In the genomic region with DNA sequence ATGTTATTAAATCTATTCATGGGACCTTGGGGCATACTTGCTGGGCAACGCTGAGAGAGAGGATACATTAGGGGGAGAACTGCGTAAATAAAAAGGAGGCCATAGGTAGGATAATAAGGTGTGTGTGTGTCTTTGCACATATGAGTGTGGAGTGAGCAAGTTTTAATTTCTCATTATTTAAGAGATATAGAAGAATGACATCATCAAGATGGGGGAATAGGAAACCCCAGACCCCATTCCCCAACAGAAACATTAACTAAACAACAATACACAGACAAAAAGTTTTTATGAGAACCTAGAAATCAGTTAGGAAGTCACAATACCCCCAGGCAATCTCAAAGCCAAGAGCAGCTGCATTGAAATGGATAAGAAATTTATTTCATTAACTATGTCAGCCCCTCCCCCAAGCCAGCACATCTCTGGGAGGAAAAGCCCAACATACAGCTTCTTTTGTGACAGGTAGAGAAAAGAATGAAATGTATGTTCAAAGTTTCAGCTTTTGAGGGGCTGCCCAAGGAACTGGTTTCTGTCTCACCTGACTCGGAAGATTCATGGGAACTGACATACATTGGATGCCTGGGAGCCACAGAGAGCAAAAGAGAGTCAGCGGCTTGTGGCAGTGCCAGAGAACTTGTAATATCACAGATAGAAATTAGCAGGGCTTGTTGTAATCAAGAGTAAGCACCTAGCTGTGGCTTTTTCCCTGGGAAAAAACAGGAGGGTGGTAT, we compare ENCODE assay signal across 19 cellular contexts.
DNase-seq lines count a peak whose midpoint lies in the region; ATAC-seq and TF ChIP-seq lines count a peak whose summit lies in the region.
"Had no signal": no experiment of that assay in that cellular context is flagged by ENCODE, and none has a peak within 500 bp of the region (broad histone marks: within the 10 kb centered on the region; RNA-seq: fewer than 3 reads in every experiment).

No MANE protein-coding gene starts in this region.

- H3K27ac ChIP-seq in HUES48 (ENCODE audit: low read depth, low read length) (peak overlapping the region; percentile 84), iPS-20b (ENCODE audit: low read length) (peak overlapping the region; percentile 88), sigmoid colon (no peak overlapping the region), coronary artery (no peak overlapping the region)
- H3K27ac ChIP-seq: left ventricle myocardium inferior, PC-9, tibial artery had no signal

- no peak overlapping the region for H3K4me3 ChIP-seq in HUES48 (ENCODE audit: low read depth, low read length)
- no peak overlapping the region for H3K4me3 ChIP-seq in iPS-20b (ENCODE audit: low read length)
- H3K4me3 ChIP-seq in sigmoid colon, result no peak overlapping the region
- H3K4me3 ChIP-seq in coronary artery, result no peak overlapping the region
- H3K4me3 ChIP-seq: left ventricle myocardium inferior, PC-9, tibial artery had no signal

- H3K9ac ChIP-seq in HUES48 (ENCODE audit: low read depth, low read length), result peak overlapping the region; percentile 15; the same call in 1 of the 2 replicates
- H3K9ac ChIP-seq in iPS-20b (ENCODE audit: low read depth, low read length), result peak overlapping the region; percentile 51; the same call in 1 of the 2 replicates

- 91 to 92% methylated on average over 4 of the region's 4 CpGs for WGBS in sigmoid colon, 2 donors

- H3K27ac Mint-ChIP-seq in activated CD8-positive, alpha-beta T cell treated with anti-CD3 and anti-CD28 coated beads for 36 hours, result no peak overlapping the region
- H3K27ac Mint-ChIP-seq: activated T-helper 17 cell treated with anti-CD3 and anti-CD28 coated beads, Interleukin-2, amount 50 U/mL, for 72 hours; B cell; CD8-positive, alpha-beta T cell had no signal

- in situ Hi-C loops in Caki2 (cut with HindIII; ENCODE audit: low pct_unique_long_range_greater_than_20kb, low sequenced_read_pairs), result no loop called here

- H3K27me3 ChIP-seq in HUES48 (ENCODE audit: control insufficient read depth, insufficient read depth, low read length), result no peaks in the 10 kb centered on the region
- no peaks in the 10 kb centered on the region for H3K27me3 ChIP-seq in iPS-20b (ENCODE audit: insufficient read depth, low read length)
- no peaks in the 10 kb centered on the region for H3K27me3 ChIP-seq in sigmoid colon
- H3K27me3 ChIP-seq: tibial artery had no signal

- CTCF ChIA-PET in activated CD8-positive, alpha-beta T cell treated with anti-CD3 and anti-CD28 coated beads for 36 hours (lab: Charles Lee), result interaction anchor here (0.7 to 1.7 kb wide), 7 partner anchors 9 to 195 kb away, joined by 3 to 7 read pairs (median 4); no protein-coding TSS in a partner anchor

- peaks cover 13% of the 10 kb centered on the region; the same call in 1 of the 2 replicates for H3K9me3 ChIP-seq in HUES48 (ENCODE audit: control insufficient read depth, insufficient read depth, low read length)
- H3K9me3 ChIP-seq in iPS-20b (ENCODE audit: insufficient read depth, low read depth, low read length), result peaks cover 11% of the 10 kb centered on the region; the same call in 1 of the 2 replicates
- peaks cover 0 to 8% (median 0%) of the 10 kb centered on the region in 4 donors for H3K9me3 ChIP-seq in sigmoid colon

- intact Hi-C loops in sigmoid colon (cut with DNase I), result loop anchor here (2.0 kb wide), 1 partner anchor 195 kb away; no protein-coding TSS in a partner anchor
- intact Hi-C loops in activated CD8-positive, alpha-beta T cell treated with anti-CD3 and anti-CD28 coated beads for 36 hours (cut with micrococcal nuclease), result loop anchor here (5.0 kb wide), 1 partner anchor 194 kb away; no protein-coding TSS in a partner anchor

- DNase-seq in Caki2 (ENCODE audit: low read depth) (peak; percentile 2), astrocyte of the hippocampus (ENCODE audit: low read depth, low spot score) (peak; percentile 24), sigmoid colon (no peak), coronary artery (ENCODE audit: low spot score) (no peak)
- no peak for DNase-seq in activated CD8-positive, alpha-beta T cell treated with anti-CD3 and anti-CD28 coated beads for 36 hours
- DNase-seq: activated naive CD4-positive, alpha-beta T cell treated with anti-CD3 and anti-CD28 coated beads, Interleukin-2, amount 50 U/mL, for 16 hours; CD8-positive, alpha-beta T cell; left ventricle myocardium inferior; right cardiac atrium; Right ventricle myocardium superior; stimulated activated CD4-positive, alpha-beta T cell treated with anti-CD3 and anti-CD28 coated beads, Interleukin-12 subunit alpha, Interleukin-12 subunit beta, amount 100 ng/mL, for 4 hours; stimulated activated CD4-positive, alpha-beta T cell treated with anti-CD3 and anti-CD28 coated beads, Interleukin-2, amount 100 ng/mL, for 48 hours; tibial artery had no signal

- H3K27me3 Mint-ChIP-seq in activated CD8-positive, alpha-beta T cell treated with anti-CD3 and anti-CD28 coated beads for 36 hours, result peaks cover 12% of the 10 kb centered on the region

- H3K4me1 Mint-ChIP-seq in activated CD8-positive, alpha-beta T cell treated with anti-CD3 and anti-CD28 coated beads for 36 hours (ENCODE audit: low read depth), result no peaks in the 10 kb centered on the region
- H3K4me1 Mint-ChIP-seq: activated T-helper 17 cell treated with anti-CD3 and anti-CD28 coated beads, Interleukin-2, amount 50 U/mL, for 72 hours; B cell had no signal

- H3K36me3 Mint-ChIP-seq in activated CD8-positive, alpha-beta T cell treated with anti-CD3 and anti-CD28 coated beads for 36 hours (ENCODE audit: low read depth), result no peaks in the 10 kb centered on the region
- H3K36me3 Mint-ChIP-seq: CD8-positive, alpha-beta T cell had no signal

- TF ChIP-seq EP300 in sigmoid colon (IDR thresholded peaks at IDR 0.05), result no peak

- H3K9me3 Mint-ChIP-seq in activated CD8-positive, alpha-beta T cell treated with anti-CD3 and anti-CD28 coated beads for 36 hours, result no peaks in the 10 kb centered on the region
- H3K9me3 Mint-ChIP-seq: activated T-helper 17 cell treated with anti-CD3 and anti-CD28 coated beads, Interleukin-2, amount 50 U/mL, for 72 hours had no signal

- H3K36me3 ChIP-seq in HUES48 (ENCODE audit: control insufficient read depth, insufficient read depth, low read length) (no peaks in the 10 kb centered on the region), iPS-20b (ENCODE audit: insufficient read depth, low read depth, low read length) (no peaks in the 10 kb centered on the region; the same call in 1 of the 2 replicates), sigmoid colon (no peaks in the 10 kb centered on the region)
- H3K36me3 ChIP-seq: left ventricle myocardium inferior, tibial artery had no signal

- peaks cover 25% of the 10 kb centered on the region for H3K4me1 ChIP-seq in HUES48 (ENCODE audit: control insufficient read depth, insufficient read depth, low read length)
- H3K4me1 ChIP-seq in iPS-20b (ENCODE audit: insufficient read depth, low read length), result peaks cover 20% of the 10 kb centered on the region; the same call in 1 of the 2 replicates
- no peaks in the 10 kb centered on the region for H3K4me1 ChIP-seq in sigmoid colon
- H3K4me1 ChIP-seq: left ventricle myocardium inferior, tibial artery had no signal

- TF ChIP-seq CTCF in sigmoid colon (IDR thresholded peaks at IDR 0.05) (no peak), coronary artery (IDR thresholded peaks at IDR 0.05) (no peak)
- no peak for TF ChIP-seq CTCF in activated CD8-positive, alpha-beta T cell treated with anti-CD3 and anti-CD28 coated beads for 36 hours (IDR thresholded peaks at IDR 0.05)

- no peak for ATAC-seq in activated CD8-positive, alpha-beta T cell treated with anti-CD3 and anti-CD28 coated beads for 36 hours
- no peak for ATAC-seq in HG03095 (IDR thresholded peaks at IDR 0.05; ENCODE audit: unreplicated experiment)
- ATAC-seq: activated T-helper 17 cell treated with anti-CD3 and anti-CD28 coated beads, Interleukin-2, amount 50 U/mL, for 72 hours; CD8-positive, alpha-beta T cell; right cardiac atrium had no signal

- TF ChIP-seq POLR2A in sigmoid colon (IDR thresholded peaks at IDR 0.05), result no peak

- POLR2A ChIA-PET in activated CD8-positive, alpha-beta T cell treated with anti-CD3 and anti-CD28 coated beads for 36 hours (lab: Charles Lee), result no interaction called here

- H3K4me3 Mint-ChIP-seq in activated CD8-positive, alpha-beta T cell treated with anti-CD3 and anti-CD28 coated beads for 36 hours, result no peak overlapping the region
- H3K4me3 Mint-ChIP-seq: activated T-helper 17 cell treated with anti-CD3 and anti-CD28 coated beads, Interleukin-2, amount 50 U/mL, for 72 hours; B cell; CD8-positive, alpha-beta T cell had no signal

Comparison
In these comparisons a context has a peak if more than half of its experiments do, and no peak if none do; other contexts are left out.
1. DNase-seq: peak in Caki2 (single experiment) and astrocyte of the hippocampus (single experiment); none in sigmoid colon (single experiment), coronary artery (single experiment) and activated CD8-positive, alpha-beta T cell treated with anti-CD3 and anti-CD28 coated beads for 36 hours (single experiment).
2. H3K27ac ChIP-seq: peak in HUES48 (single experiment) and iPS-20b (single experiment); none in sigmoid colon (0 of 4) and coronary artery (0 of 2).